1 cellular context compared by ENCODE assay signal in genomic region chr4:155797581-155797980, GRCh38. TPM values are rescaled to one million over a fixed set of nuclear protein-coding genes. Genes with fewer than 3 reads are reported as not detected.
"Had no signal": no experiment of that assay in that cellular context is flagged by ENCODE, and none has a peak within 500 bp of the region (broad histone marks: within the 10 kb centered on the region; RNA-seq: fewer than 3 reads in every experiment).

No MANE protein-coding gene starts in this region.

RNA-seq across cellular contexts. Expression of gene GUCY1B1, which starts 38.8 kb away (rescaled TPM):
- total RNA-seq: OCI-LY7 had no signal
